Comparison of ENCODE assay signal across 1 cellular context in the genomic region with DNA sequence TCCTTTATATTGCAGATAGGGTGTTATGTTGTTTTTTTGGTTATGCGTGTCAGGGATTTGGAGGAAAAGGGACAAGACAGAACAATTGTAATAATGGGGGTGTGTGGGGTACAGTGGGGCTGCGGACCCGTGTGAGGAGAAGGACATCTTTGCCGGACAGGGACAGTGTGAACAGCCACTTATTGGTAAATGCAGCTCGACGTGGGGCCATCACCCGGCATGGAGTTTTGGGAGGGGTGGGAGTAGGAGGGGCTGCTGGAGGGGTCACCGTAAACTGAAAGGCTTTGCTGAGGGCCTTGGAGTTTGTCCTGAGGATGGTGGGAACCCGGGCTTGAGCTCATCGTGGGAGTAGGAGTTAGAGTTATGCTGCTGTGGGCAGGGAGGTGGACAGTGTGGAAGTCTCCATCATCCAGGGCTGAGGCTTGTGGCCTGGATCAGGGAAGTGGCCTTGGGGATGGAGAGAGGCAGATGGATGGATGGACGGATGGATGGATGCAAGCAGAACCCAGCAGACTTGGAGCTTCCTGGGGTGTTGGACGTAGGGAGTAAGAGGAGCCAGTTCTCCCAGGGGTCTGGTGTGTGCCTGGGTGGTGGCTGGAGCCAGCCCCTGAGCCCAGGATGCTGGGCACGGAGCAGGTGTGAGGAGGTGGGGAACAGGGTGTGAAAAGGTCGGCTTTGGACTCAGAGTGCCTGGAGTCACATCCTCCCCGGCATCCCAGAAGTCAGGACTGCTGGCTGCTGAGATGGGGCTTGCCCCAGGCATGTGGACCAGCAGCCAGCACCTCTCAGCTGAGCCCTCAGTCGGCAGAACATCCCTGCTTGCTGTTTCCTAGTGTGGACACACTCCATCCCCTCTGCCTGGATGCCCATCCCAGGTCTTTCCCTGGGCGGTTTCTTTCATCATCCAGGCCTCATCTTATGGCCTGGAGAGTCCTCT.
TF ChIP-seq lines count a peak whose summit lies in the region.

No MANE protein-coding gene starts in this region.

TF ChIP-seq in GM23338, 12 proteins besides CTCF, POLR2A, EP300 and RAD21 (continued from another document):
- TF ChIP-seq, protein P1, sequence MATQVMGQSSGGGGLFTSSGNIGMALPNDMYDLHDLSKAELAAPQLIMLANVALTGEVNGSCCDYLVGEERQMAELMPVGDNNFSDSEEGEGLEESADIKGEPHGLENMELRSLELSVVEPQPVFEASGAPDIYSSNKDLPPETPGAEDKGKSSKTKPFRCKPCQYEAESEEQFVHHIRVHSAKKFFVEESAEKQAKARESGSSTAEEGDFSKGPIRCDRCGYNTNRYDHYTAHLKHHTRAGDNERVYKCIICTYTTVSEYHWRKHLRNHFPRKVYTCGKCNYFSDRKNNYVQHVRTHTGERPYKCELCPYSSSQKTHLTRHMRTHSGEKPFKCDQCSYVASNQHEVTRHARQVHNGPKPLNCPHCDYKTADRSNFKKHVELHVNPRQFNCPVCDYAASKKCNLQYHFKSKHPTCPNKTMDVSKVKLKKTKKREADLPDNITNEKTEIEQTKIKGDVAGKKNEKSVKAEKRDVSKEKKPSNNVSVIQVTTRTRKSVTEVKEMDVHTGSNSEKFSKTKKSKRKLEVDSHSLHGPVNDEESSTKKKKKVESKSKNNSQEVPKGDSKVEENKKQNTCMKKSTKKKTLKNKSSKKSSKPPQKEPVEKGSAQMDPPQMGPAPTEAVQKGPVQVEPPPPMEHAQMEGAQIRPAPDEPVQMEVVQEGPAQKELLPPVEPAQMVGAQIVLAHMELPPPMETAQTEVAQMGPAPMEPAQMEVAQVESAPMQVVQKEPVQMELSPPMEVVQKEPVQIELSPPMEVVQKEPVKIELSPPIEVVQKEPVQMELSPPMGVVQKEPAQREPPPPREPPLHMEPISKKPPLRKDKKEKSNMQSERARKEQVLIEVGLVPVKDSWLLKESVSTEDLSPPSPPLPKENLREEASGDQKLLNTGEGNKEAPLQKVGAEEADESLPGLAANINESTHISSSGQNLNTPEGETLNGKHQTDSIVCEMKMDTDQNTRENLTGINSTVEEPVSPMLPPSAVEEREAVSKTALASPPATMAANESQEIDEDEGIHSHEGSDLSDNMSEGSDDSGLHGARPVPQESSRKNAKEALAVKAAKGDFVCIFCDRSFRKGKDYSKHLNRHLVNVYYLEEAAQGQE (IDR thresholded peaks at IDR 0.05; ENCODE audit: unreplicated experiment), result no peak
- TF ChIP-seq STAT1 (IDR thresholded peaks at IDR 0.05; ENCODE audit: unreplicated experiment) (no peak), JUNB (IDR thresholded peaks at IDR 0.05; ENCODE audit: unreplicated experiment) (no peak)
- TF ChIP-seq, protein P2, sequence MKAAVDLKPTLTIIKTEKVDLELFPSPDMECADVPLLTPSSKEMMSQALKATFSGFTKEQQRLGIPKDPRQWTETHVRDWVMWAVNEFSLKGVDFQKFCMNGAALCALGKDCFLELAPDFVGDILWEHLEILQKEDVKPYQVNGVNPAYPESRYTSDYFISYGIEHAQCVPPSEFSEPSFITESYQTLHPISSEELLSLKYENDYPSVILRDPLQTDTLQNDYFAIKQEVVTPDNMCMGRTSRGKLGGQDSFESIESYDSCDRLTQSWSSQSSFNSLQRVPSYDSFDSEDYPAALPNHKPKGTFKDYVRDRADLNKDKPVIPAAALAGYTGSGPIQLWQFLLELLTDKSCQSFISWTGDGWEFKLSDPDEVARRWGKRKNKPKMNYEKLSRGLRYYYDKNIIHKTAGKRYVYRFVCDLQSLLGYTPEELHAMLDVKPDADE (IDR thresholded peaks at IDR 0.05), result no peak
TF ChIP-seq in GM23338: peak in this region for 0.
